ENCODE assay signal across 1 cellular context in the genomic region with DNA sequence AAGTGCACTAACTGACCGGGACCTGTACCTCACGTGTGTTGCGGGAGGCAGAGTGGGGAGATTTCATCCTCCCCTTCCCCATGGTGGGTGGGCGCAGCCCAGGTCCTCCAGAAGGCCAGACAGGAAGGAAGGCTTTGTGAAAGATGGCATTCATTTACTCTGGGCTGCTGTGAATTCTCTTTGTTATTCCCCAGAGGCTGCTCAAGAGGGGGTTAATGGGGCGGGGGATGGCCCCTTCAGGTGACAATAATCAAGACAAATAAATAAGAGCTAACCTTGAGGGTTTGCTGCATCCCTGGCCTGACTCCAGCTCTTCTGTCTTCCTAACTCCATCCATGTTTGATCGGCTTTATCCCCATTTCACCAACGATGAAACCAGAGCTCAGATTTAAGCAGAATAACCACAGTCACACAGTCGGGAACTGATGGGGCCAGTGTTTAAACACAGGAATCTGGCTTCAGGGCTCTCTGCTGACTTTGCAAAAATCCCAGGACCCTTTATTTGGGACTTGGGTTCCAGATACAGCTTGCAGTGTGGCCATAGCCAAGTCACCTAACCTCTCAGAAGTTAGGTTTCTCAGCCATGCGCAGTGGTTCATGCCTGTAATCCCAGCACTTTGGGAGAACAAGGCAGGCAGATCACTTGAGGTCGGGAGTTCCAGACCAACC.
TF ChIP-seq lines count a peak whose summit lies in the region.

No MANE protein-coding gene starts in this region.

TF ChIP-seq in IMR-90, 13 proteins besides CTCF, POLR2A, EP300 and RAD21:
- peak; percentile 54 for TF ChIP-seq MAFK (IDR thresholded peaks at IDR 0.05; ENCODE audit: low read depth, low read length)
- TF ChIP-seq MAZ (IDR thresholded peaks at IDR 0.05; ENCODE audit: borderline replicate concordance, low read depth, low read length): no peak
- TF ChIP-seq, protein P1, sequence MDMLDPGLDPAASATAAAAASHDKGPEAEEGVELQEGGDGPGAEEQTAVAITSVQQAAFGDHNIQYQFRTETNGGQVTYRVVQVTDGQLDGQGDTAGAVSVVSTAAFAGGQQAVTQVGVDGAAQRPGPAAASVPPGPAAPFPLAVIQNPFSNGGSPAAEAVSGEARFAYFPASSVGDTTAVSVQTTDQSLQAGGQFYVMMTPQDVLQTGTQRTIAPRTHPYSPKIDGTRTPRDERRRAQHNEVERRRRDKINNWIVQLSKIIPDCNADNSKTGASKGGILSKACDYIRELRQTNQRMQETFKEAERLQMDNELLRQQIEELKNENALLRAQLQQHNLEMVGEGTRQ (IDR thresholded peaks at IDR 0.05; ENCODE audit: low read depth, low read length): no peak
